8 cellular contexts compared by ENCODE assay signal in the genomic region with DNA sequence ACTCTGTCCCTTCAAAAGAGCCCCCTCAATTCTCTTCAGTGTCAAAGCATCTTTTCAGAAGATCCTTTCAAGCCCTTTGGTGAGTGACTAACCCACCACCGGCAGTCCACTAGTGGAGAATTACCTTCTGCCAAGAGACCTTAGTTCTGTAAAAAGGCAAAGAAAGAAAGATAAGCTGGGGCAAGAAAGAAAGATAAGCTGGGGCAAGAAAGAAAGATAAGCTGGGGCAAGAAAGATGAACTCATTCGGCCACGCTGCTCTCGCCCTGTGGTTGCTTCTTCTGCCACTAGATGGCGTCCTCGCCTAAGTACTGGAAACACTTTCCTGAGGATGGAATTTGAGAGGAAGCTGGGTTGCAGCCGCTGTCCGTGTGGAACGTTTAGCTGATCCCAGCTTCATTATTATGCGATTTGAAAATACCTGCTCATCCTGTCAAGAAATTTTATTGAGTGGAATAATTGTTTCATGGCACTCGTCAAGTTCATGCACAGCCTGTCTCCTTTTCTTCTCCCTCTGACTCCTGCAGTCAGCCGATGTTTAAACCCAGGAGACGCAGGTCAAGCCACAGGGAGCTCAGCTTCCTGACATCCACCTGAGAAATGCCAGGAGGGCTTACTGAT. TPM values are rescaled to one million over a fixed set of nuclear protein-coding genes. Genes with fewer than 3 reads are reported as not detected.
DNase-seq lines count a peak whose midpoint lies in the region; ATAC-seq, FAIRE-seq and TF ChIP-seq lines count a peak whose summit lies in the region.

No MANE protein-coding gene starts in this region.

- no peaks in the 10 kb centered on the region for H3K27me3 ChIP-seq in IMR-90 (ENCODE audit: control insufficient read depth, insufficient read depth, low read length)
- H3K27me3 ChIP-seq in OCI-LY3 (ENCODE audit: low read depth, low read length): 0 out of 2 replicates have a peak, but pooled peaks cover 9% of the 10 kb centered on the region
- H3K27me3 ChIP-seq in muscle layer of duodenum (ENCODE audit: low read depth, low read length): no peaks in the 10 kb centered on the region

- CTCF ChIA-PET in IMR-90 (lab: Yijun Ruan, JAX): interaction anchor here (0.5 to 4.2 kb wide), 34 partner anchors 9 to 502 kb away, joined by 3 to 114 read pairs (median 4); a partner anchor contains a TSS

- no peaks in the 10 kb centered on the region for H3K36me3 ChIP-seq in IMR-90 (ENCODE audit: control insufficient read depth, insufficient read depth, low read length)
- H3K36me3 ChIP-seq in OCI-LY3 (replicated peaks; ENCODE audit: low read depth, low read length): no peaks in the 10 kb centered on the region
- H3K36me3 ChIP-seq in muscle layer of duodenum (ENCODE audit: control insufficient read depth in 1 of 2, insufficient read depth in 2 of 2, low read length in 2 of 2): no peaks in the 10 kb centered on the region

- H2BK120ac ChIP-seq in IMR-90 (ENCODE audit: low read depth, low read length): no peak overlapping the region

- H3K9me3 ChIP-seq in IMR-90 (ENCODE audit: control insufficient read depth, insufficient read depth, low read length): no peaks in the 10 kb centered on the region
- H3K9me3 ChIP-seq in OCI-LY3 (ENCODE audit: insufficient read depth, low read length): no peaks in the 10 kb centered on the region
- H3K9me3 ChIP-seq in muscle layer of duodenum (ENCODE audit: control insufficient read depth in 1 of 2, low read length in 2 of 2): no peaks in the 10 kb centered on the region

- no peaks in the 10 kb centered on the region for H3K79me1 ChIP-seq in IMR-90 (ENCODE audit: low read depth in 1 of 2, low read length in 2 of 2)

- no peak overlapping the region for H2AK9ac ChIP-seq in IMR-90 (replicated peaks; ENCODE audit: low read depth, low read length, poor library complexity)

- no peak overlapping the region for H3K4ac ChIP-seq in IMR-90 (ENCODE audit: low read depth, low read length)

- H3K4me2 ChIP-seq in IMR-90 (ENCODE audit: low read depth, low read length) (peak overlapping the region; percentile 84), OCI-LY3 (ENCODE audit: low read length) (peak overlapping the region; percentile 69)

- no peak overlapping the region for H2BK15ac ChIP-seq in IMR-90 (ENCODE audit: low read depth, low read length)

- H4K20me1 ChIP-seq in IMR-90 (ENCODE audit: insufficient read depth, low read length) (no peaks in the 10 kb centered on the region), OCI-LY3 (ENCODE audit: insufficient read depth, low read length) (no peaks in the 10 kb centered on the region)

- peak overlapping the region; percentile 48; the same call in 1 of the 2 replicates for H3K9ac ChIP-seq in IMR-90 (ENCODE audit: low read depth, low read length)
- peak overlapping the region; percentile 10; the same call in 1 of the 2 replicates for H3K9ac ChIP-seq in OCI-LY3 (ENCODE audit: low read length)

- TF ChIP-seq CTCF in IMR-90 (conservative IDR thresholded peaks at IDR 0.05; ENCODE audit: low read depth, low read length) (peak; percentile 91), OCI-LY3 (IDR thresholded peaks at IDR 0.05; ENCODE audit: low read depth, low read length) (peak; percentile 88)

- POLR2A ChIA-PET in IMR-90 (lab: Charles Lee; ENCODE audit: unreplicated experiment): interaction anchor here (0.6 kb wide), 1 partner anchor 189 kb away, joined by 3 read pairs; no protein-coding TSS in a partner anchor

- H2BK5ac ChIP-seq in IMR-90 (ENCODE audit: low read depth, low read length, poor library complexity, severe bottlenecking): no peak overlapping the region

- 0 out of 2 replicates have a peak, but pooled peaks have one; percentile 44 for TF ChIP-seq POLR2A in IMR-90 (IDR thresholded peaks at IDR 0.05; ENCODE audit: low read depth, low read length)
- TF ChIP-seq POLR2A in erythroblast (IDR thresholded peaks at IDR 0.05; ENCODE audit: low read length): no peak

- no peak overlapping the region for H3K18ac ChIP-seq in IMR-90 (ENCODE audit: low read depth, low read length)

- in situ Hi-C loops in IMR-90 (cut with MboI; ENCODE audit: low sequenced_read_pairs): loop anchor here (5.0 to 25.0 kb wide), 2 partner anchors 93 to 338 kb away; no protein-coding TSS in a partner anchor

- H2BK20ac ChIP-seq in IMR-90 (ENCODE audit: low read depth, low read length): no peak overlapping the region

- intact Hi-C loops in IMR-90 (cut with micrococcal nuclease): loop anchor here (1.0 to 10.0 kb wide), 4 partner anchors 93 to 418 kb away; a partner anchor contains a TSS

- H3K4me3 ChIP-seq in IMR-90 (ENCODE audit: insufficient read depth, low read depth, low read length) (peak overlapping the region; percentile 20; the same call in 1 of the 2 replicates), OCI-LY3 (ENCODE audit: low read length) (peak overlapping the region; percentile 69), muscle layer of duodenum (ENCODE audit: low read depth in 1 of 2, low read length in 2 of 2) (peak overlapping the region; percentile 39 to 57)

- peak overlapping the region; percentile 89 for H2AFZ ChIP-seq in IMR-90 (replicated peaks; ENCODE audit: low read length, poor library complexity)
- H2AFZ ChIP-seq in OCI-LY3 (ENCODE audit: low read depth, low read length): peak overlapping the region; percentile 48; the same call in 1 of the 2 replicates

- BruUV-seq in IMR-90 (replicated peaks; lab: Mats Ljungman, UMichigan): no TSS peak

- no peaks in the 10 kb centered on the region for H3K79me2 ChIP-seq in OCI-LY3 (ENCODE audit: low read length)

- 0% methylated on average over 1 of the region's 13 CpGs; no CpG with 5 or more reads in 1 of the 2 experiments for WGBS in IMR-90 (ENCODE audit: extremely low coverage in 2 of 2, insufficient read length in 1 of 2), 2 experiments

- no peak overlapping the region for H3K56ac ChIP-seq in IMR-90 (ENCODE audit: extremely low read depth, insufficient read depth, low read length)

- TF ChIP-seq RAD21 in IMR-90 (IDR thresholded peaks at IDR 0.05; ENCODE audit: low read length): peak; percentile 93

- H3K4me1 ChIP-seq in IMR-90 (ENCODE audit: control insufficient read depth, insufficient read depth, low read length) (no peaks in the 10 kb centered on the region), OCI-LY3 (ENCODE audit: low read length) (no peaks in the 10 kb centered on the region), muscle layer of duodenum (ENCODE audit: control insufficient read depth in 1 of 2, insufficient read depth in 2 of 2, low read length in 2 of 2) (no peaks in the 10 kb centered on the region)

- DNase-seq in IMR-90 (peak; percentile 74), activated T-cell treated with anti-CD3 and anti-CD28 coated beads for 24 hours (ENCODE audit: low read depth) (peak; percentile 80), erythroblast (lab: John Stamatoyannopoulos, UW) (peak; percentile 85 to 93)
- peak; percentile 73 to 83 for DNase-seq in stimulated activated CD8-positive, alpha-beta memory T cell treated with anti-CD3 and anti-CD28 coated beads, Interleukin-7, amount 100 ng/mL, for 1 hour (ENCODE audit: low read depth in 2 of 2)

- H3K23ac ChIP-seq in IMR-90 (ENCODE audit: low read depth, low read length): 0 out of 2 replicates have a peak overlapping the region, but pooled peaks have one; percentile 48

- peak overlapping the region in 1 of 2 experiments; percentile 30; a peak in 2 of 4 replicates for H4K8ac ChIP-seq in IMR-90 (ENCODE audit: low read depth in 2 of 2, low read length in 2 of 2)

- ATAC-seq in GM18517 (IDR thresholded peaks at IDR 0.05; ENCODE audit: unreplicated experiment) (peak; percentile 64), IMR-90 (ENCODE audit: low read depth) (peak; percentile 97)

- dilution Hi-C loops in IMR-90 (cut with HindIII; ENCODE audit: low sequenced_read_pairs, unreplicated experiment): no loop called here

- no peaks in the 10 kb centered on the region for H3K9me1 ChIP-seq in IMR-90 (ENCODE audit: insufficient read depth, low read length)

- H4K91ac ChIP-seq in IMR-90 (ENCODE audit: insufficient read depth, low read depth, low read length): no peak overlapping the region

- H2AK5ac ChIP-seq in IMR-90 (ENCODE audit: low read depth, low read length): no peak overlapping the region

- FAIRE-seq in A204.1 (lab: Jason Lieb, UNC): peak; percentile 94

- no peak overlapping the region for H4K5ac ChIP-seq in IMR-90 (ENCODE audit: low read depth, low read length)

- no peak overlapping the region for H3K27ac ChIP-seq in IMR-90 (ENCODE audit: insufficient read depth, low read length)
- no peak overlapping the region for H3K27ac ChIP-seq in OCI-LY3 (ENCODE audit: low read length)
- H3K27ac ChIP-seq in muscle layer of duodenum (ENCODE audit: low read length): no peak overlapping the region

- H3K14ac ChIP-seq in IMR-90 (replicated peaks; ENCODE audit: low read depth, low read length): peak overlapping the region; percentile 66; the same call in 1 of the 2 replicates

TF ChIP-seq in IMR-90, 13 proteins besides CTCF, POLR2A, EP300 and RAD21:
- TF ChIP-seq, protein P1, sequence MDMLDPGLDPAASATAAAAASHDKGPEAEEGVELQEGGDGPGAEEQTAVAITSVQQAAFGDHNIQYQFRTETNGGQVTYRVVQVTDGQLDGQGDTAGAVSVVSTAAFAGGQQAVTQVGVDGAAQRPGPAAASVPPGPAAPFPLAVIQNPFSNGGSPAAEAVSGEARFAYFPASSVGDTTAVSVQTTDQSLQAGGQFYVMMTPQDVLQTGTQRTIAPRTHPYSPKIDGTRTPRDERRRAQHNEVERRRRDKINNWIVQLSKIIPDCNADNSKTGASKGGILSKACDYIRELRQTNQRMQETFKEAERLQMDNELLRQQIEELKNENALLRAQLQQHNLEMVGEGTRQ (IDR thresholded peaks at IDR 0.05; ENCODE audit: low read depth, low read length): no peak
- no peak for TF ChIP-seq RCOR1 (IDR thresholded peaks at IDR 0.05; ENCODE audit: insufficient replicate concordance, low read length)
- peak; percentile 24; the same call in 1 of the 2 replicates for TF ChIP-seq MXI1 (IDR thresholded peaks at IDR 0.05; ENCODE audit: borderline replicate concordance, low read depth, low read length)
- peak; percentile 88 for TF ChIP-seq SMC3 (IDR thresholded peaks at IDR 0.05; ENCODE audit: low read depth, low read length)
TF ChIP-seq in IMR-90: peak in this region for 2.

RNA-seq across cellular contexts. Expression of a gene that starts 17.3 kb away (rescaled TPM):
- 22.2 and 25.8 TPM in 2 replicates for total RNA-seq in IMR-90 (2012; rRNA removed)
- 72.0 and 113 TPM in 2 replicates for polyA plus RNA-seq in IMR-90 (2012; rRNA removed)
- polyA plus RNA-seq in IMR-90 (2012; cell fraction: cytosol; rRNA removed): 21.8 and 32.1 TPM in 2 replicates
- polyA plus RNA-seq in IMR-90 (2012; cell fraction: nucleus; rRNA removed; ENCODE audit: low replicate concordance): 18.7 and 28.6 TPM in 2 replicates
